In genomic region chr11:61871158-61871597, GRCh38 we compare ENCODE assay signal across 9 cellular contexts. TPM values are rescaled to one million over a fixed set of nuclear protein-coding genes. Genes with fewer than 3 reads are reported as not detected.
A peak's percentile ranks its signal among the peaks of the same experiment; 100 is the strongest.
DNase-seq lines count a peak whose midpoint lies in the region; ATAC-seq and TF ChIP-seq lines count a peak whose summit lies in the region.
"Had no signal": no experiment of that assay in that cellular context is flagged by ENCODE, and none has a peak within 500 bp of the region (broad histone marks: within the 10 kb centered on the region; RNA-seq: fewer than 3 reads in every experiment).

No MANE protein-coding gene starts in this region.

- no peak overlapping the region for H3K27ac ChIP-seq in thyroid gland

- no TSS peak for BruUV-seq in Caco-2 (replicated peaks; lab: Mats Ljungman, UMichigan)

- peaks cover 12% of the 10 kb centered on the region for H3K4me1 ChIP-seq in Caco-2
- peaks cover 5 to 17% of the 10 kb centered on the region in 2 donors for H3K4me1 ChIP-seq in thyroid gland

- TF ChIP-seq CTCF in Caco-2 (IDR thresholded peaks at IDR 0.05; ENCODE audit: insufficient read depth in 1 of 2, low read depth in 1 of 2, low read length in 1 of 2, severe bottlenecking in 1 of 2, unreplicated experiment in 1 of 2) (peak; percentile 83 to 86), osteocyte (IDR thresholded peaks at IDR 0.05) (peak; percentile 99), thyroid gland (IDR thresholded peaks at IDR 0.05) (peak; percentile 53 to 87 (median 72))

- H3K9me3 Mint-ChIP-seq in Caco-2 (ENCODE audit: unreplicated experiment) (no peaks in the 10 kb centered on the region), osteocyte (ENCODE audit: unreplicated experiment) (no peaks in the 10 kb centered on the region)

- H3K36me3 ChIP-seq in Caco-2 (ENCODE audit: control insufficient read depth, insufficient read depth, low read length) (no peaks in the 10 kb centered on the region), thyroid gland (no peaks in the 10 kb centered on the region)

- H3K27ac Mint-ChIP-seq in Caco-2 (ENCODE audit: unreplicated experiment) (no peak overlapping the region), osteocyte (ENCODE audit: unreplicated experiment) (peak overlapping the region; percentile 84)

- 8 to 15% methylated on average over 5 to 8 of the region's 24 CpGs for WGBS in thyroid gland, 2 donors

- intact Hi-C loops in Caco-2 (cut with micrococcal nuclease; ENCODE audit: unreplicated experiment) = loop anchor here (1.0 kb wide), 4 partner anchors 20 to 211 kb away; partner anchors contain the start of gene FADS3
- intact Hi-C loops in thyroid gland (cut with DNase I) = no loop called here

- H3K27me3 ChIP-seq in Caco-2 (replicated peaks; ENCODE audit: control insufficient read depth, insufficient read depth, low read length) (no peaks in the 10 kb centered on the region), thyroid gland (no peaks in the 10 kb centered on the region)

- H3K4me3 ChIP-seq in Caco-2 (ENCODE audit: low read depth, low read length) = no peak overlapping the region
- H3K4me3 ChIP-seq in thyroid gland (replicated peaks in 1 of 3) = no peak overlapping the region

- H3K4me3 Mint-ChIP-seq in Caco-2 (ENCODE audit: unreplicated experiment) (no peak overlapping the region), osteocyte (ENCODE audit: unreplicated experiment) (peak overlapping the region; percentile 53)

- TF ChIP-seq POLR2A in thyroid gland (IDR thresholded peaks at IDR 0.05) = no peak

- POLR2A ChIA-PET in Caco-2 (lab: Charles Lee) = no interaction called here

- no peaks in the 10 kb centered on the region for H3K36me3 Mint-ChIP-seq in Caco-2 (ENCODE audit: insufficient read depth, unreplicated experiment)
- no peaks in the 10 kb centered on the region for H3K36me3 Mint-ChIP-seq in osteocyte (ENCODE audit: unreplicated experiment)

- H3K27me3 Mint-ChIP-seq in Caco-2 (ENCODE audit: insufficient read depth, unreplicated experiment) = no peaks in the 10 kb centered on the region
- H3K27me3 Mint-ChIP-seq in osteocyte (ENCODE audit: unreplicated experiment) = no peaks in the 10 kb centered on the region

- CTCF ChIA-PET in Caco-2 (lab: Charles Lee) = interaction anchor here (0.9 to 1.7 kb wide), 5 partner anchors 28 to 237 kb away, joined by 3 to 11 read pairs (median 7); no protein-coding TSS in a partner anchor

- ATAC-seq in GM21529 (IDR thresholded peaks at IDR 0.05; ENCODE audit: unreplicated experiment) = peak; percentile 71

- peak; percentile 64 to 79 for DNase-seq in Caco-2
- DNase-seq in M059J (ENCODE audit: low read depth) = peak; percentile 81
- DNase-seq in SHP77 treated with DMSO at 0.1 percent for 48 hours (lab: John Stamatoyannopoulos, UW) = peak; percentile 55
- DNase-seq in activated gamma-delta T cell treated with anti-CD3 and anti-CD28 coated beads, Interleukin-2, amount 50 U/mL, for 16 hours (ENCODE audit: low read depth) = peak; percentile 7
- DNase-seq in glomerular visceral epithelial cell (ENCODE audit: extremely low spot score) = peak; percentile 81
- peak; percentile 94 for DNase-seq in osteocyte (ENCODE audit: extremely low spot score, unreplicated experiment)
- peak; percentile 69 to 71 for DNase-seq in thyroid gland

- H3K9me3 ChIP-seq in Caco-2 = no peaks in the 10 kb centered on the region
- H3K9me3 ChIP-seq in thyroid gland = no peaks in the 10 kb centered on the region

- H3K4me1 Mint-ChIP-seq in Caco-2 (ENCODE audit: low read depth, unreplicated experiment) = no peaks in the 10 kb centered on the region
- H3K4me1 Mint-ChIP-seq in osteocyte (ENCODE audit: unreplicated experiment) = peaks cover 35% of the 10 kb centered on the region

RNA-seq across cellular contexts. Expression of gene FADS3, which starts 20.2 kb away (rescaled TPM):
- total RNA-seq in Caco-2 (2022) = 26.1 and 32.7 TPM in 2 replicates
- 82.9 and 102 TPM in 2 replicates for total RNA-seq in M059J (2014; rRNA removed; shearing (Covaris generic))
- 117 and 118 TPM in 2 replicates for total RNA-seq in osteocyte
- 10 to 100 TPM; 25.2 to 37.6 (median 31.2) TPM for total RNA-seq in thyroid gland

RNA-seq across cellular contexts. Expression of gene FADS2, which starts 43.1 kb away (rescaled TPM):
- total RNA-seq in Caco-2 (2022) = 30.6 and 36.3 TPM in 2 replicates
- total RNA-seq in M059J (2014; rRNA removed; shearing (Covaris generic)) = 224 and 254 TPM in 2 replicates
- total RNA-seq in osteocyte = 193 and 207 TPM in 2 replicates
- total RNA-seq in thyroid gland = 1 to 10 TPM; 2.8 to 9.3 (median 7.0) TPM

RNA-seq across cellular contexts. Expression of gene RAB3IL1, which starts 46.2 kb away (rescaled TPM):
- total RNA-seq in Caco-2 (2022) (8.3 and 10.6 TPM in 2 replicates), osteocyte (44.2 and 49.2 TPM in 2 replicates), thyroid gland (10 to 100 TPM in 3 of 4 donors, 1 to 10 TPM in 1; 6.5 to 27.7 (median 15.2) TPM)
- 0.12 and 1.4 TPM in 2 replicates for total RNA-seq in M059J (2014; rRNA removed; shearing (Covaris generic))
- total RNA-seq: activated CD8-positive, alpha-beta memory T cell treated with anti-CD3 and anti-CD28 coated beads for 36 hours had no signal

RNA-seq across cellular contexts. Expression of gene FADS1, which starts 54.4 kb away (rescaled TPM):
- total RNA-seq in Caco-2 (2022) (108 and 116 TPM in 2 replicates), osteocyte (73.1 and 76.0 TPM in 2 replicates), thyroid gland (10 to 100 TPM in 3 of 4 donors, 1 to 10 TPM in 1; 6.8 to 17.3 (median 13.9) TPM)
- total RNA-seq in M059J (2014; rRNA removed; shearing (Covaris generic)) = 57.7 and 69.5 TPM in 2 replicates

Comparison
In these comparisons a context has a peak if more than half of its experiments do, and no peak if none do; other contexts are left out.
1. DNase-seq: peak in every context shown above with its lines; median percentile 94 in osteocyte; 81 in M059J; 81 in glomerular visceral epithelial cell; 72 in Caco-2; 70 in thyroid gland; 55 in SHP77 treated with DMSO at 0.1 percent for 48 hours; 7 in activated gamma-delta T cell treated with anti-CD3 and anti-CD28 coated beads, Interleukin-2, amount 50 U/mL, for 16 hours.